In genomic region chr5:90529234-90529938, GRCh38 we compare ENCODE assay signal across 1 cellular context.
TF ChIP-seq lines count a peak whose summit lies in the region.

LYSMD3 (minus strand) TSS chr5:90529584; CDS start chr5:90525289, 4,295 bp downstream.

TF ChIP-seq in HepG2, 621 proteins besides CTCF, POLR2A, EP300 and RAD21 (continued from another document and continues in another):
- TF ChIP-seq ZNF781 (CRISPR knock-in tag; IDR thresholded peaks at IDR 0.05; ENCODE audit: borderline replicate concordance, not compliant biosample characterization) (peak; percentile 53), CEBPB (IDR thresholded peaks at IDR 0.05; ENCODE audit: borderline replicate concordance, low read depth, low read length) (no peak), ZFP41 (CRISPR knock-in tag; IDR thresholded peaks at IDR 0.05; ENCODE audit: borderline replicate concordance) (peak; percentile 66; the same call in 1 of the 2 replicates), MLXIP (CRISPR knock-in tag; IDR thresholded peaks at IDR 0.05; ENCODE audit: borderline replicate concordance) (no peak), ZNF17 (CRISPR knock-in tag; IDR thresholded peaks at IDR 0.05) (no peak), CENPX (CRISPR knock-in tag; IDR thresholded peaks at IDR 0.05) (no peak), MLX (CRISPR knock-in tag; IDR thresholded peaks at IDR 0.05) (no peak), DPF2 (CRISPR knock-in tag; IDR thresholded peaks at IDR 0.05; ENCODE audit: borderline replicate concordance, low read depth) (peak; percentile 32; the same call in 1 of the 2 replicates), TBP (CRISPR knock-in tag; IDR thresholded peaks at IDR 0.05) (no peak), ZNF674 (CRISPR knock-in tag; IDR thresholded peaks at IDR 0.05; ENCODE audit: low read depth) (no peak), FOXK2 (IDR thresholded peaks at IDR 0.05) (no peak), SMAD3 (CRISPR knock-in tag; IDR thresholded peaks at IDR 0.05) (no peak), NKX3-1 (CRISPR knock-in tag; IDR thresholded peaks at IDR 0.05) (no peak), NCOA5 (CRISPR knock-in tag; IDR thresholded peaks at IDR 0.05) (no peak), KMT2B (CRISPR knock-in tag; IDR thresholded peaks at IDR 0.05) (peak; percentile 78; the same call in 1 of the 2 replicates), MED13 (CRISPR knock-in tag; IDR thresholded peaks at IDR 0.05) (no peak), ZNF615 (CRISPR knock-in tag; IDR thresholded peaks at IDR 0.05; ENCODE audit: borderline replicate concordance) (no peak), ZNF691 (CRISPR knock-in tag; IDR thresholded peaks at IDR 0.05; ENCODE audit: borderline replicate concordance, low read depth) (peak; percentile 97), HIC2 (CRISPR knock-in tag; IDR thresholded peaks at IDR 0.05; ENCODE audit: low read depth) (0 out of 2 replicates have a peak, but pooled peaks have one; percentile 8), THRA (CRISPR knock-in tag; IDR thresholded peaks at IDR 0.05; ENCODE audit: borderline replicate concordance) (peak; percentile 59; the same call in 1 of the 2 replicates), MTERF4 (CRISPR knock-in tag; IDR thresholded peaks at IDR 0.05) (peak; percentile 81), ZNF138 (CRISPR knock-in tag; IDR thresholded peaks at IDR 0.05; ENCODE audit: low read depth) (no peak), PAXIP1 (CRISPR knock-in tag; conservative IDR thresholded peaks at IDR 0.05) (no peak; the same call in 1 of the 2 replicates), ZNF605 (CRISPR knock-in tag; IDR thresholded peaks at IDR 0.05) (peak; percentile 89), ZBTB21 (CRISPR knock-in tag; IDR thresholded peaks at IDR 0.05) (no peak), BATF2 (CRISPR knock-in tag; IDR thresholded peaks at IDR 0.05) (peak; percentile 73; the same call in 1 of the 2 replicates), HNF1A (IDR thresholded peaks at IDR 0.05; ENCODE audit: low read depth) (no peak), HNF1A (CRISPR knock-in tag; IDR thresholded peaks at IDR 0.05; ENCODE audit: borderline replicate concordance) (peak; percentile 81), ZNF550 (CRISPR knock-in tag; IDR thresholded peaks at IDR 0.05; ENCODE audit: borderline replicate concordance) (no peak), ZNF747 (CRISPR knock-in tag; IDR thresholded peaks at IDR 0.05; ENCODE audit: borderline replicate concordance) (peak; percentile 36; the same call in 1 of the 2 replicates), EZH2 (conservative IDR thresholded peaks at IDR 0.05; ENCODE audit: low read depth, low read length) (no peak), ZFAT (CRISPR knock-in tag; conservative IDR thresholded peaks at IDR 0.05) (no peak), ESRRA (CRISPR knock-in tag; IDR thresholded peaks at IDR 0.05; ENCODE audit: low read depth) (no peak), ZNF564 (CRISPR knock-in tag; IDR thresholded peaks at IDR 0.05) (no peak), JUNB (CRISPR knock-in tag; IDR thresholded peaks at IDR 0.05; ENCODE audit: borderline replicate concordance) (peak; percentile 62; the same call in 1 of the 2 replicates), ZNF101 (CRISPR knock-in tag; IDR thresholded peaks at IDR 0.05; ENCODE audit: borderline replicate concordance, low read depth) (no peak), E2F1 (CRISPR knock-in tag; IDR thresholded peaks at IDR 0.05) (no peak), HES4 (CRISPR knock-in tag; IDR thresholded peaks at IDR 0.05; ENCODE audit: borderline replicate concordance) (no peak; the same call in 1 of the 2 replicates), ZNF343 (CRISPR knock-in tag; IDR thresholded peaks at IDR 0.05) (peak; percentile 79)
- TF ChIP-seq, protein P1, sequence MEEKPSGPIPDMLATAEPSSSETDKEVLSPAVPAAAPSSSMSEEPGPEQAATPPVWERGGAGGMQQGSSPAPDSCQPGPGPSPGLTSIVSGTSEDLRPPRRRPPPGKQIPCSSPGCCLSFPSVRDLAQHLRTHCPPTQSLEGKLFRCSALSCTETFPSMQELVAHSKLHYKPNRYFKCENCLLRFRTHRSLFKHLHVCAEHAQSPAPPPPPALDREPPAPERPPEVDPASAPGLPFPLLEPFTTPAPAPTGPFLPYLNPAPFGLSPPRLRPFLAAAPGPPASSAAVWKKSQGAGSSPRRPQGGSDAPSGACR (CRISPR knock-in tag; IDR thresholded peaks at IDR 0.05) = no peak; the same call in 1 of the 2 replicates
